Comparison of ENCODE assay signal across 1 cellular context in the genomic region with DNA sequence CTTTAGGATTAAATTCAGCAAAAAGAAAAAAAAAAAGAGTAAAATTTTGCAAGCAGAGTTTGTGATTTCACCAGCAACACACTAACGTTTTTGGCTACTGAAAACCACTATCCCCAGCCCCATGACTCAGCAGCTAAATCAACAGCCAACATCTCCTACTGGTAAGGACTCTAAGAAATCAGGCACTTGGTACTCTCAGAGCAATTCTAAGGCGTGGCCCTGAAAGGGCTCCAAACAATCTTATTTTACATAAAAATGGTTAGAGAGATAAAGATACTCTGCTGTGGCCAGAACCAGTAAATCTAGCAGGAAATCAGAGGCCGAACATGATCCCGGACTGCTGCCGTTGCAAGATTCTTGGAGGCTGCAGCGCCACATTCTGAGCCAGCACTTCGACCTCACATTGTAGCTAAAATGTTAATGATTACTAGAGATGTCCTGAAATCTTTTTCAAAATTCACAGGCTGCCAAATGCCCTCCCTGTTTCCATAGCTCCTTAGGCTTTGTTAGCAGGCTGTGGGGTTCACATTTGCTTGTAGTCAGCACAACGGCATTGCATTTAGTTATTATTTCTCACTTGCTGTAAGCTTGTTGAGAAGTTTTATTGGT.
TF ChIP-seq lines count a peak whose summit lies in the region.

No MANE protein-coding gene starts in this region.

TF ChIP-seq in HepG2, 621 proteins besides CTCF, POLR2A, EP300 and RAD21 (continued from another document and continues in another):
- TF ChIP-seq CREM (IDR thresholded peaks at IDR 0.05), result peak; percentile 35; the same call in 1 of the 2 replicates
- no peak for TF ChIP-seq CREM (CRISPR knock-in tag; IDR thresholded peaks at IDR 0.05)
- TF ChIP-seq NFIB (CRISPR knock-in tag; IDR thresholded peaks at IDR 0.05; ENCODE audit: borderline replicate concordance), result no peak
- TF ChIP-seq ZKSCAN1 (IDR thresholded peaks at IDR 0.05; ENCODE audit: low read length), result no peak
- TF ChIP-seq ZNF766 (CRISPR knock-in tag; IDR thresholded peaks at IDR 0.05; ENCODE audit: borderline replicate concordance), result no peak
- TF ChIP-seq, protein P1, sequence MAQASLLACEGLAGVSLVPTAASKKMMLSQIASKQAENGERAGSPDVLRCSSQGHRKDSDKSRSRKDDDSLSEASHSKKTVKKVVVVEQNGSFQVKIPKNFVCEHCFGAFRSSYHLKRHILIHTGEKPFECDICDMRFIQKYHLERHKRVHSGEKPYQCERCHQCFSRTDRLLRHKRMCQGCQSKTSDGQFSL (CRISPR knock-in tag; IDR thresholded peaks at IDR 0.05), result no peak
- no peak for TF ChIP-seq SALL2 (CRISPR knock-in tag; IDR thresholded peaks at IDR 0.05)
- no peak; the same call in 1 of the 2 replicates for TF ChIP-seq BCL6 (CRISPR knock-in tag; IDR thresholded peaks at IDR 0.05)
- TF ChIP-seq, protein P2, sequence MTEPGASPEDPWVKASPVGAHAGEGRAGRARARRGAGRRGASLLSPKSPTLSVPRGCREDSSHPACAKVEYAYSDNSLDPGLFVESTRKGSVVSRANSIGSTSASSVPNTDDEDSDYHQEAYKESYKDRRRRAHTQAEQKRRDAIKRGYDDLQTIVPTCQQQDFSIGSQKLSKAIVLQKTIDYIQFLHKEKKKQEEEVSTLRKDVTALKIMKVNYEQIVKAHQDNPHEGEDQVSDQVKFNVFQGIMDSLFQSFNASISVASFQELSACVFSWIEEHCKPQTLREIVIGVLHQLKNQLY (CRISPR knock-in tag; IDR thresholded peaks at IDR 0.05), result no peak
- TF ChIP-seq HCFC1 (IDR thresholded peaks at IDR 0.05; ENCODE audit: low read depth, low read length), result no peak
- peak; percentile 46; the same call in 1 of the 2 replicates for TF ChIP-seq KDM5A (IDR thresholded peaks at IDR 0.05; ENCODE audit: borderline replicate concordance, low read length)
- no peak for TF ChIP-seq ZNF33B (CRISPR knock-in tag; IDR thresholded peaks at IDR 0.05)
- TF ChIP-seq ZNF510 (CRISPR knock-in tag; IDR thresholded peaks at IDR 0.05; ENCODE audit: low read depth), result 0 out of 2 replicates have a peak, but pooled peaks have one; percentile 70
- no peak for TF ChIP-seq ZNF644 (CRISPR knock-in tag; IDR thresholded peaks at IDR 0.05; ENCODE audit: low read depth)
- TF ChIP-seq, protein P3, sequence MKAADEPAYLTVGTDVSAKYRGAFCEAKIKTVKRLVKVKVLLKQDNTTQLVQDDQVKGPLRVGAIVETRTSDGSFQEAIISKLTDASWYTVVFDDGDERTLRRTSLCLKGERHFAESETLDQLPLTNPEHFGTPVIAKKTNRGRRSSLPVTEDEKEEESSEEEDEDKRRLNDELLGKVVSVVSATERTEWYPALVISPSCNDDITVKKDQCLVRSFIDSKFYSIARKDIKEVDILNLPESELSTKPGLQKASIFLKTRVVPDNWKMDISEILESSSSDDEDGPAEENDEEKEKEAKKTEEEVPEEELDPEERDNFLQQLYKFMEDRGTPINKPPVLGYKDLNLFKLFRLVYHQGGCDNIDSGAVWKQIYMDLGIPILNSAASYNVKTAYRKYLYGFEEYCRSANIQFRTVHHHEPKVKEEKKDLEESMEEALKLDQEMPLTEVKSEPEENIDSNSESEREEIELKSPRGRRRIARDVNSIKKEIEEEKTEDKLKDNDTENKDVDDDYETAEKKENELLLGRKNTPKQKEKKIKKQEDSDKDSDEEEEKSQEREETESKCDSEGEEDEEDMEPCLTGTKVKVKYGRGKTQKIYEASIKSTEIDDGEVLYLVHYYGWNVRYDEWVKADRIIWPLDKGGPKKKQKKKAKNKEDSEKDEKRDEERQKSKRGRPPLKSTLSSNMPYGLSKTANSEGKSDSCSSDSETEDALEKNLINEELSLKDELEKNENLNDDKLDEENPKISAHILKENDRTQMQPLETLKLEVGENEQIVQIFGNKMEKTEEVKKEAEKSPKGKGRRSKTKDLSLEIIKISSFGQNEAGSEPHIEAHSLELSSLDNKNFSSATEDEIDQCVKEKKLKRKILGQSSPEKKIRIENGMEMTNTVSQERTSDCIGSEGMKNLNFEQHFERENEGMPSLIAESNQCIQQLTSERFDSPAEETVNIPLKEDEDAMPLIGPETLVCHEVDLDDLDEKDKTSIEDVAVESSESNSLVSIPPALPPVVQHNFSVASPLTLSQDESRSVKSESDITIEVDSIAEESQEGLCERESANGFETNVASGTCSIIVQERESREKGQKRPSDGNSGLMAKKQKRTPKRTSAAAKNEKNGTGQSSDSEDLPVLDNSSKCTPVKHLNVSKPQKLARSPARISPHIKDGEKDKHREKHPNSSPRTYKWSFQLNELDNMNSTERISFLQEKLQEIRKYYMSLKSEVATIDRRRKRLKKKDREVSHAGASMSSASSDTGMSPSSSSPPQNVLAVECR (CRISPR knock-in tag; IDR thresholded peaks at IDR 0.05; ENCODE audit: borderline replicate concordance), result peak; percentile 58; the same call in 1 of the 2 replicates
- TF ChIP-seq SMAD9 (CRISPR knock-in tag; IDR thresholded peaks at IDR 0.05), result no peak
- TF ChIP-seq, protein P4, sequence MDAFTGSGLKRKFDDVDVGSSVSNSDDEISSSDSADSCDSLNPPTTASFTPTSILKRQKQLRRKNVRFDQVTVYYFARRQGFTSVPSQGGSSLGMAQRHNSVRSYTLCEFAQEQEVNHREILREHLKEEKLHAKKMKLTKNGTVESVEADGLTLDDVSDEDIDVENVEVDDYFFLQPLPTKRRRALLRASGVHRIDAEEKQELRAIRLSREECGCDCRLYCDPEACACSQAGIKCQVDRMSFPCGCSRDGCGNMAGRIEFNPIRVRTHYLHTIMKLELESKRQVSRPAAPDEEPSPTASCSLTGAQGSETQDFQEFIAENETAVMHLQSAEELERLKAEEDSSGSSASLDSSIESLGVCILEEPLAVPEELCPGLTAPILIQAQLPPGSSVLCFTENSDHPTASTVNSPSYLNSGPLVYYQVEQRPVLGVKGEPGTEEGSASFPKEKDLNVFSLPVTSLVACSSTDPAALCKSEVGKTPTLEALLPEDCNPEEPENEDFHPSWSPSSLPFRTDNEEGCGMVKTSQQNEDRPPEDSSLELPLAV (CRISPR knock-in tag; conservative IDR thresholded peaks at IDR 0.05; ENCODE audit: low read depth), result no peak
- no peak for TF ChIP-seq KMT2A (CRISPR knock-in tag; IDR thresholded peaks at IDR 0.05)
- TF ChIP-seq, protein P5, sequence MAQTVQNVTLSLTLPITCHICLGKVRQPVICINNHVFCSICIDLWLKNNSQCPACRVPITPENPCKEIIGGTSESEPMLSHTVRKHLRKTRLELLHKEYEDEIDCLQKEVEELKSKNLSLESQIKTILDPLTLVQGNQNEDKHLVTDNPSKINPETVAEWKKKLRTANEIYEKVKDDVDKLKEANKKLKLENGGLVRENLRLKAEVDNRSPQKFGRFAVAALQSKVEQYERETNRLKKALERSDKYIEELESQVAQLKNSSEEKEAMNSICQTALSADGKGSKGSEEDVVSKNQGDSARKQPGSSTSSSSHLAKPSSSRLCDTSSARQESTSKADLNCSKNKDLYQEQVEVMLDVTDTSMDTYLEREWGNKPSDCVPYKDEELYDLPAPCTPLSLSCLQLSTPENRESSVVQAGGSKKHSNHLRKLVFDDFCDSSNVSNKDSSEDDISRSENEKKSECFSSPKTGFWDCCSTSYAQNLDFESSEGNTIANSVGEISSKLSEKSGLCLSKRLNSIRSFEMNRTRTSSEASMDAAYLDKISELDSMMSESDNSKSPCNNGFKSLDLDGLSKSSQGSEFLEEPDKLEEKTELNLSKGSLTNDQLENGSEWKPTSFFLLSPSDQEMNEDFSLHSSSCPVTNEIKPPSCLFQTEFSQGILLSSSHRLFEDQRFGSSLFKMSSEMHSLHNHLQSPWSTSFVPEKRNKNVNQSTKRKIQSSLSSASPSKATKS (CRISPR knock-in tag; IDR thresholded peaks at IDR 0.05), result no peak
- TF ChIP-seq SAP130 (CRISPR knock-in tag; IDR thresholded peaks at IDR 0.05; ENCODE audit: low read depth), result peak; percentile 56
- TF ChIP-seq, protein P6, sequence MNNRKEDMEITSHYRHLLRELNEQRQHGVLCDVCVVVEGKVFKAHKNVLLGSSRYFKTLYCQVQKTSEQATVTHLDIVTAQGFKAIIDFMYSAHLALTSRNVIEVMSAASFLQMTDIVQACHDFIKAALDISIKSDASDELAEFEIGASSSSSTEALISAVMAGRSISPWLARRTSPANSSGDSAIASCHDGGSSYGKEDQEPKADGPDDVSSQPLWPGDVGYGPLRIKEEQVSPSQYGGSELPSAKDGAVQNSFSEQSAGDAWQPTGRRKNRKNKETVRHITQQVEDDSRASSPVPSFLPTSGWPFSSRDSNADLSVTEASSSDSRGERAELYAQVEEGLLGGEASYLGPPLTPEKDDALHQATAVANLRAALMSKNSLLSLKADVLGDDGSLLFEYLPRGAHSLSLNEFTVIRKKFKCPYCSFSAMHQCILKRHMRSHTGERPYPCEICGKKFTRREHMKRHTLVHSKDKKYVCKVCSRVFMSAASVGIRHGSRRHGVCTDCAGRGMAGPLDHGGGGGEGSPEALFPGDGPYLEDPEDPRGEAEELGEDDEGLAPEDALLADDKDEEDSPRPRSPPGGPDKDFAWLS (CRISPR knock-in tag; IDR thresholded peaks at IDR 0.05; ENCODE audit: borderline replicate concordance), result no peak
- 0 out of 2 replicates have a peak, but pooled peaks have one; percentile 53 for TF ChIP-seq FOXC1 (CRISPR knock-in tag; IDR thresholded peaks at IDR 0.05; ENCODE audit: borderline replicate concordance)
- TF ChIP-seq YEATS2 (CRISPR knock-in tag; IDR thresholded peaks at IDR 0.05; ENCODE audit: borderline replicate concordance), result peak; percentile 46; the same call in 1 of the 2 replicates
- no peak for TF ChIP-seq DR1 (CRISPR knock-in tag; IDR thresholded peaks at IDR 0.05)
- no peak for TF ChIP-seq ZIK1 (CRISPR knock-in tag; IDR thresholded peaks at IDR 0.05; ENCODE audit: borderline replicate concordance, low read depth)
- no peak for TF ChIP-seq RXRA (CRISPR knock-in tag; IDR thresholded peaks at IDR 0.05)
- no peak for TF ChIP-seq FOXA1 (IDR thresholded peaks at IDR 0.05)
- peak; percentile 64 for TF ChIP-seq FOXA1 (CRISPR knock-in tag; IDR thresholded peaks at IDR 0.05)
- TF ChIP-seq, protein P7, sequence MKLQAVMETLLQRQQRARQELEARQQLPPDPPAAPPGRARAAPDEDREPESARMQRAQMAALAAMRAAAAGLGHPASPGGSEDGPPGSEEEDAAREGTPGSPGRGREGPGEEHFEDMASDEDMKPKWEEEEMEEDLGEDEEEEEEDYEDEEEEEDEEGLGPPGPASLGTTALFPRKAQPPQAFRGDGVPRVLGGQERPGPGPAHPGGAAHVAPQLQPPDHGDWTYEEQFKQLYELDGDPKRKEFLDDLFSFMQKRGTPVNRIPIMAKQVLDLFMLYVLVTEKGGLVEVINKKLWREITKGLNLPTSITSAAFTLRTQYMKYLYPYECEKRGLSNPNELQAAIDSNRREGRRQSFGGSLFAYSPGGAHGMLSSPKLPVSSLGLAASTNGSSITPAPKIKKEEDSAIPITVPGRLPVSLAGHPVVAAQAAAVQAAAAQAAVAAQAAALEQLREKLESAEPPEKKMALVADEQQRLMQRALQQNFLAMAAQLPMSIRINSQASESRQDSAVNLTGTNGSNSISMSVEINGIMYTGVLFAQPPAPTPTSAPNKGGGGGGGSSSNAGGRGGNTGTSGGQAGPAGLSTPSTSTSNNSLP (IDR thresholded peaks at IDR 0.05; ENCODE audit: low read depth, low read length), result 0 out of 2 replicates have a peak, but pooled peaks have one; percentile 8
- TF ChIP-seq ZSCAN9 (CRISPR knock-in tag; IDR thresholded peaks at IDR 0.05; ENCODE audit: borderline replicate concordance), result no peak; the same call in 1 of the 2 replicates
- no peak for TF ChIP-seq RFXAP (CRISPR knock-in tag; IDR thresholded peaks at IDR 0.05; ENCODE audit: borderline replicate concordance)
- no peak for TF ChIP-seq HOXD1 (CRISPR knock-in tag; IDR thresholded peaks at IDR 0.05)
- TF ChIP-seq, protein P8, sequence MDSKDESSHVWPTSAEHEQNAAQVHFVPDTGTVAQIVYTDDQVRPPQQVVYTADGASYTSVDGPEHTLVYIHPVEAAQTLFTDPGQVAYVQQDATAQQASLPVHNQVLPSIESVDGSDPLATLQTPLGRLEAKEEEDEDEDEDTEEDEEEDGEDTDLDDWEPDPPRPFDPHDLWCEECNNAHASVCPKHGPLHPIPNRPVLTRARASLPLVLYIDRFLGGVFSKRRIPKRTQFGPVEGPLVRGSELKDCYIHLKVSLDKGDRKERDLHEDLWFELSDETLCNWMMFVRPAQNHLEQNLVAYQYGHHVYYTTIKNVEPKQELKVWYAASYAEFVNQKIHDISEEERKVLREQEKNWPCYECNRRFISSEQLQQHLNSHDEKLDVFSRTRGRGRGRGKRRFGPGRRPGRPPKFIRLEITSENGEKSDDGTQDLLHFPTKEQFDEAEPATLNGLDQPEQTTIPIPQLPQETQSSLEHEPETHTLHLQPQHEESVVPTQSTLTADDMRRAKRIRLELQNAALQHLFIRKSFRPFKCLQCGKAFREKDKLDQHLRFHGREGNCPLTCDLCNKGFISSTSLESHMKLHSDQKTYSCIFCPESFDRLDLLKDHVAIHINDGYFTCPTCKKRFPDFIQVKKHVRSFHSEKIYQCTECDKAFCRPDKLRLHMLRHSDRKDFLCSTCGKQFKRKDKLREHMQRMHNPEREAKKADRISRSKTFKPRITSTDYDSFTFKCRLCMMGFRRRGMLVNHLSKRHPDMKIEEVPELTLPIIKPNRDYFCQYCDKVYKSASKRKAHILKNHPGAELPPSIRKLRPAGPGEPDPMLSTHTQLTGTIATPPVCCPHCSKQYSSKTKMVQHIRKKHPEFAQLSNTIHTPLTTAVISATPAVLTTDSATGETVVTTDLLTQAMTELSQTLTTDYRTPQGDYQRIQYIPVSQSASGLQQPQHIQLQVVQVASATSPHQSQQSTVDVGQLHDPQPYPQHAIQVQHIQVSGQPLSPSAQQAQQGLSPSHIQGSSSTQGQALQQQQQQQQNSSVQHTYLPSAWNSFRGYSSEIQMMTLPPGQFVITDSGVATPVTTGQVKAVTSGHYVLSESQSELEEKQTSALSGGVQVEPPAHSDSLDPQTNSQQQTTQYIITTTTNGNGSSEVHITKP (CRISPR knock-in tag; IDR thresholded peaks at IDR 0.05; ENCODE audit: low read depth), result peak; percentile 18; the same call in 1 of the 2 replicates
- peak; percentile 98 for TF ChIP-seq ZNF317 (CRISPR knock-in tag; IDR thresholded peaks at IDR 0.05)
- peak; percentile 39; the same call in 1 of the 2 replicates for TF ChIP-seq DMAP1 (CRISPR knock-in tag; IDR thresholded peaks at IDR 0.05)
- TF ChIP-seq SIX4 (CRISPR knock-in tag; IDR thresholded peaks at IDR 0.05), result no peak
- no peak for TF ChIP-seq HDAC6 (IDR thresholded peaks at IDR 0.05; ENCODE audit: low read depth, low read length)
- no peak for TF ChIP-seq AGO1 (IDR thresholded peaks at IDR 0.05; ENCODE audit: low read depth, low read length, poor library complexity, severe bottlenecking)
- TF ChIP-seq ZNF879 (CRISPR knock-in tag; IDR thresholded peaks at IDR 0.05), result no peak
- TF ChIP-seq CENPX (CRISPR knock-in tag; IDR thresholded peaks at IDR 0.05), result no peak
- TF ChIP-seq ZFP37 (CRISPR knock-in tag; IDR thresholded peaks at IDR 0.05; ENCODE audit: borderline replicate concordance), result no peak
- no peak for TF ChIP-seq ZNF121 (CRISPR knock-in tag; IDR thresholded peaks at IDR 0.05)
- no peak; the same call in 1 of the 2 replicates for TF ChIP-seq MYC (CRISPR knock-in tag; IDR thresholded peaks at IDR 0.05; ENCODE audit: borderline replicate concordance)
- no peak for TF ChIP-seq SP140L (CRISPR knock-in tag; IDR thresholded peaks at IDR 0.05; ENCODE audit: borderline replicate concordance)
- TF ChIP-seq ZEB1 (IDR thresholded peaks at IDR 0.05; ENCODE audit: insufficient replicate concordance, low read depth), result peak; percentile 41
- no peak for TF ChIP-seq SP1 (IDR thresholded peaks at IDR 0.05)
- TF ChIP-seq SP1 (CRISPR knock-in tag; IDR thresholded peaks at IDR 0.05), result no peak; the same call in 1 of the 2 replicates
- TF ChIP-seq CHCHD3 (CRISPR knock-in tag; IDR thresholded peaks at IDR 0.05), result no peak
